In the genomic region with DNA sequence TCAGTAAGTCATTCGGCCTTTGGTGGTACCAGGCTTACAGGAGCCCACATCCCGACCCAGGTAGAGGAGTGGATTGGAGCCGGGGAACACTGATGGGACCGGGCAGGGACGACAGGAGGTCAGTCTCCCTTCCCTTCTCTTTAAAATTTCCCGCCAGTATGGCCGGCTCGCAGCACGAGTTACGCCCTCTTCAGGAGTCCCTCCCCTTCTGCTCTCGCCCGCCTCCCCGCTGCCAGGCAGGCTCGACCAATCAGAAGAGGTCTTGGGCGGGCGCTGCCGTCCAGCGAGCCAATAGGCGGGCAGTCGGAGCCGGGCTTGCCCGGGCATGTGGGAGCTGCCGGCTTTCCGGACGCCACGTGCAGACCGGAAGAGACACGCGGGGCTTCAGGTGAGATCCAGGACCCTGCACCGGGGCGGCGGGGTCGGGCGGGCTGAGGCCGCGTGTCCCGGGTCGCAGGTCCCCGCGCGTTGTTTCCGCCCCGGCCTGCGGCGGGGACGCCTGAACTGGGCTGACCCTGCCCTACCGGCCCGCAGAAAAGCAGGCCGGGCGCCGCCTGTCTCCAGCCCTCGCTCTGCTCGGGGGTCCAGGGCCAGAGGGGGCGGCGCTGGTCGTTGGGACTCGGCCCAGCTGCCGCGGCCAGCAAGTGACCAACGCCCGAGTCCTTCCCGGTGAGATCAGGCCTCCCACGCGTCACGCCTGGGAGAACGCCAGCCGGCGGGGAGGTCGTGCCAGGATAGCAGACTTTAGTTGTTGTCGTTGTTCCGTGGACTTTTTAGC, we compare ENCODE assay signal across 1 cellular context.
TF ChIP-seq lines count a peak whose summit lies in the region.

Gene AEN, plus strand, starts transcription at position 346 of the 778 bp plus-strand sequence. CDS start 4,870 bp downstream, outside the sequence.

TF ChIP-seq in HEK293, 187 proteins besides CTCF, POLR2A, EP300 and RAD21 (continued from another document):
- TF ChIP-seq, protein P1, sequence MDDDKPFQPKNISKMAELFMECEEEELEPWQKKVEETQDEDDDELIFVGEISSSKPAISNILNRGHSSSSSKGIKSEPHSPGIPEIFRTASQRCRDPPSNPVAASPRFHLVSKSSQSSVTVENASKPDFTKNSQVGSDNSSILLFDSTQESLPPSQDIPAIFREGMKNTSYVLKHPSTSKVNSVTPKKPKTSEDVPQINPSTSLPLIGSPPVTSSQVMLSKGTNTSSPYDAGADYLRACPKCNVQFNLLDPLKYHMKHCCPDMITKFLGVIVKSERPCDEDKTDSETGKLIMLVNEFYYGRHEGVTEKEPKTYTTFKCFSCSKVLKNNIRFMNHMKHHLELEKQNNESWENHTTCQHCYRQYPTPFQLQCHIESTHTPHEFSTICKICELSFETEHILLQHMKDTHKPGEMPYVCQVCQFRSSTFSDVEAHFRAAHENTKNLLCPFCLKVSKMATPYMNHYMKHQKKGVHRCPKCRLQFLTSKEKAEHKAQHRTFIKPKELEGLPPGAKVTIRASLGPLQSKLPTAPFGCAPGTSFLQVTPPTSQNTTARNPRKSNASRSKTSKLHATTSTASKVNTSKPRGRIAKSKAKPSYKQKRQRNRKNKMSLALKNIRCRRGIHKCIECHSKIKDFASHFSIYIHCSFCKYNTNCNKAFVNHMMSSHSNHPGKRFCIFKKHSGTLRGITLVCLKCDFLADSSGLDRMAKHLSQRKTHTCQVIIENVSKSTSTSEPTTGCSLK (tag by site-specific recombination; IDR thresholded peaks at IDR 0.05): no peak
- TF ChIP-seq KLF8 (tag by site-specific recombination; IDR thresholded peaks at IDR 0.05) (peak; percentile 61), ZNF449 (tag by site-specific recombination; IDR thresholded peaks at IDR 0.05) (peak; percentile 68; the same call in 1 of the 2 replicates), ZNF146 (tag by site-specific recombination; IDR thresholded peaks at IDR 0.05) (peak; percentile 15; the same call in 1 of the 2 replicates), ZNF239 (tag by site-specific recombination; IDR thresholded peaks at IDR 0.05) (no peak), ZBTB48 (tag by site-specific recombination; IDR thresholded peaks at IDR 0.05) (no peak), ZBTB26 (tag by site-specific recombination; optimal IDR thresholded peaks at IDR 0.05) (peak; percentile 47), ZEB2 (tag by site-specific recombination; IDR thresholded peaks at IDR 0.05) (peak; percentile 89), ZNF140 (tag by site-specific recombination; IDR thresholded peaks at IDR 0.05) (no peak), ZNF184 (tag by site-specific recombination; IDR thresholded peaks at IDR 0.05) (0 out of 2 replicates have a peak, but pooled peaks have one; percentile 16), ZXDB (tag by site-specific recombination; IDR thresholded peaks at IDR 0.05) (peak; percentile 76), ZNF561 (tag by site-specific recombination; IDR thresholded peaks at IDR 0.05; ENCODE audit: borderline replicate concordance) (0 out of 2 replicates have a peak, but pooled peaks have one; percentile 31), ZNF677 (tag by site-specific recombination; IDR thresholded peaks at IDR 0.05) (peak; percentile 55; the same call in 1 of the 2 replicates), ZNF530 (tag by site-specific recombination; IDR thresholded peaks at IDR 0.05; ENCODE audit: low read depth) (no peak), ZNF660 (tag by site-specific recombination; IDR thresholded peaks at IDR 0.05) (peak; percentile 35; the same call in 1 of the 2 replicates), SP2 (tag by site-specific recombination; IDR thresholded peaks at IDR 0.05) (peak; percentile 99), ZIC2 (tag by site-specific recombination; IDR thresholded peaks at IDR 0.05) (peak; percentile 47; the same call in 1 of the 2 replicates), ZBTB8A (tag by site-specific recombination; IDR thresholded peaks at IDR 0.05) (peak; percentile 57), ZSCAN30 (tag by site-specific recombination; IDR thresholded peaks at IDR 0.05) (no peak), ZNF629 (tag by site-specific recombination; IDR thresholded peaks at IDR 0.05) (0 out of 2 replicates have a peak, but pooled peaks have one; percentile 21), ZNF10 (tag by site-specific recombination; IDR thresholded peaks at IDR 0.05) (peak; percentile 31; the same call in 1 of the 2 replicates)
- TF ChIP-seq, protein P2, sequence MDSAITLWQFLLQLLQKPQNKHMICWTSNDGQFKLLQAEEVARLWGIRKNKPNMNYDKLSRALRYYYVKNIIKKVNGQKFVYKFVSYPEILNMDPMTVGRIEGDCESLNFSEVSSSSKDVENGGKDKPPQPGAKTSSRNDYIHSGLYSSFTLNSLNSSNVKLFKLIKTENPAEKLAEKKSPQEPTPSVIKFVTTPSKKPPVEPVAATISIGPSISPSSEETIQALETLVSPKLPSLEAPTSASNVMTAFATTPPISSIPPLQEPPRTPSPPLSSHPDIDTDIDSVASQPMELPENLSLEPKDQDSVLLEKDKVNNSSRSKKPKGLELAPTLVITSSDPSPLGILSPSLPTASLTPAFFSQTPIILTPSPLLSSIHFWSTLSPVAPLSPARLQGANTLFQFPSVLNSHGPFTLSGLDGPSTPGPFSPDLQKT (IDR thresholded peaks at IDR 0.05; ENCODE audit: borderline replicate concordance, low read depth, low read length): peak; percentile 62; the same call in 1 of the 2 replicates
- TF ChIP-seq, protein P3, sequence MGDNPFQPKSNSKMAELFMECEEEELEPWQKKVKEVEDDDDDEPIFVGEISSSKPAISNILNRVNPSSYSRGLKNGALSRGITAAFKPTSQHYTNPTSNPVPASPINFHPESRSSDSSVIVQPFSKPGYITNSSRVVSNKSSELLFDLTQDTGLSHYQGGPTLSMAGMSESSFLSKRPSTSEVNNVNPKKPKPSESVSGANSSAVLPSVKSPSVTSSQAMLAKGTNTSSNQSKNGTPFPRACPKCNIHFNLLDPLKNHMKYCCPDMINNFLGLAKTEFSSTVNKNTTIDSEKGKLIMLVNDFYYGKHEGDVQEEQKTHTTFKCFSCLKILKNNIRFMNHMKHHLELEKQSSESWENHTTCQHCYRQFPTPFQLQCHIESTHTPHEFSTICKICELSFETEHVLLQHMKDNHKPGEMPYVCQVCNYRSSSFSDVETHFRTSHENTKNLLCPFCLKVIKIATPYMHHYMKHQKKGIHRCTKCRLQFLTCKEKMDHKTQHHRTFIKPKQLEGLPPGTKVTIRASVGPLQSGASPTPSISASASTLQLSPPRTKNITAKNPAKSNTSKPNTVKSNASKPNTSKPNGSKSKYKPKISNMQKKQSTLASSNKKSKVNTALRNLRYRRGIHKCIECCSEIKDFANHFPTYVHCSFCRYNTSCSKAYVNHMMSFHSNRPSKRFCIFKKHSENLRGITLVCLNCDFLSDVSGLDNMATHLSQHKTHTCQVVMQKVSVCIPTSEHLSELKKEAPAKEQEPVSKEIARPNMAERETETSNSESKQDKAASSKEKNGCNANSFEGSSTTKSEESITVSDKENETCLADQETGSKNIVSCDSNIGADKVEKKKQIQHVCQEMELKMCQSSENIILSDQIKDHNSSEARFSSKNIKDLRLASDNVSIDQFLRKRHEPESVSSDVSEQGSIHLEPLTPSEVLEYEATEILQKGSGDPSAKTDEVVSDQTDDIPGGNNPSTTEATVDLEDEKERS (tag by site-specific recombination; IDR thresholded peaks at IDR 0.05): no peak
- TF ChIP-seq, protein P4, sequence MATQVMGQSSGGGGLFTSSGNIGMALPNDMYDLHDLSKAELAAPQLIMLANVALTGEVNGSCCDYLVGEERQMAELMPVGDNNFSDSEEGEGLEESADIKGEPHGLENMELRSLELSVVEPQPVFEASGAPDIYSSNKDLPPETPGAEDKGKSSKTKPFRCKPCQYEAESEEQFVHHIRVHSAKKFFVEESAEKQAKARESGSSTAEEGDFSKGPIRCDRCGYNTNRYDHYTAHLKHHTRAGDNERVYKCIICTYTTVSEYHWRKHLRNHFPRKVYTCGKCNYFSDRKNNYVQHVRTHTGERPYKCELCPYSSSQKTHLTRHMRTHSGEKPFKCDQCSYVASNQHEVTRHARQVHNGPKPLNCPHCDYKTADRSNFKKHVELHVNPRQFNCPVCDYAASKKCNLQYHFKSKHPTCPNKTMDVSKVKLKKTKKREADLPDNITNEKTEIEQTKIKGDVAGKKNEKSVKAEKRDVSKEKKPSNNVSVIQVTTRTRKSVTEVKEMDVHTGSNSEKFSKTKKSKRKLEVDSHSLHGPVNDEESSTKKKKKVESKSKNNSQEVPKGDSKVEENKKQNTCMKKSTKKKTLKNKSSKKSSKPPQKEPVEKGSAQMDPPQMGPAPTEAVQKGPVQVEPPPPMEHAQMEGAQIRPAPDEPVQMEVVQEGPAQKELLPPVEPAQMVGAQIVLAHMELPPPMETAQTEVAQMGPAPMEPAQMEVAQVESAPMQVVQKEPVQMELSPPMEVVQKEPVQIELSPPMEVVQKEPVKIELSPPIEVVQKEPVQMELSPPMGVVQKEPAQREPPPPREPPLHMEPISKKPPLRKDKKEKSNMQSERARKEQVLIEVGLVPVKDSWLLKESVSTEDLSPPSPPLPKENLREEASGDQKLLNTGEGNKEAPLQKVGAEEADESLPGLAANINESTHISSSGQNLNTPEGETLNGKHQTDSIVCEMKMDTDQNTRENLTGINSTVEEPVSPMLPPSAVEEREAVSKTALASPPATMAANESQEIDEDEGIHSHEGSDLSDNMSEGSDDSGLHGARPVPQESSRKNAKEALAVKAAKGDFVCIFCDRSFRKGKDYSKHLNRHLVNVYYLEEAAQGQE (tag by site-specific recombination; IDR thresholded peaks at IDR 0.05): 0 out of 2 replicates have a peak, but pooled peaks have one; percentile 19
- TF ChIP-seq, protein P5, sequence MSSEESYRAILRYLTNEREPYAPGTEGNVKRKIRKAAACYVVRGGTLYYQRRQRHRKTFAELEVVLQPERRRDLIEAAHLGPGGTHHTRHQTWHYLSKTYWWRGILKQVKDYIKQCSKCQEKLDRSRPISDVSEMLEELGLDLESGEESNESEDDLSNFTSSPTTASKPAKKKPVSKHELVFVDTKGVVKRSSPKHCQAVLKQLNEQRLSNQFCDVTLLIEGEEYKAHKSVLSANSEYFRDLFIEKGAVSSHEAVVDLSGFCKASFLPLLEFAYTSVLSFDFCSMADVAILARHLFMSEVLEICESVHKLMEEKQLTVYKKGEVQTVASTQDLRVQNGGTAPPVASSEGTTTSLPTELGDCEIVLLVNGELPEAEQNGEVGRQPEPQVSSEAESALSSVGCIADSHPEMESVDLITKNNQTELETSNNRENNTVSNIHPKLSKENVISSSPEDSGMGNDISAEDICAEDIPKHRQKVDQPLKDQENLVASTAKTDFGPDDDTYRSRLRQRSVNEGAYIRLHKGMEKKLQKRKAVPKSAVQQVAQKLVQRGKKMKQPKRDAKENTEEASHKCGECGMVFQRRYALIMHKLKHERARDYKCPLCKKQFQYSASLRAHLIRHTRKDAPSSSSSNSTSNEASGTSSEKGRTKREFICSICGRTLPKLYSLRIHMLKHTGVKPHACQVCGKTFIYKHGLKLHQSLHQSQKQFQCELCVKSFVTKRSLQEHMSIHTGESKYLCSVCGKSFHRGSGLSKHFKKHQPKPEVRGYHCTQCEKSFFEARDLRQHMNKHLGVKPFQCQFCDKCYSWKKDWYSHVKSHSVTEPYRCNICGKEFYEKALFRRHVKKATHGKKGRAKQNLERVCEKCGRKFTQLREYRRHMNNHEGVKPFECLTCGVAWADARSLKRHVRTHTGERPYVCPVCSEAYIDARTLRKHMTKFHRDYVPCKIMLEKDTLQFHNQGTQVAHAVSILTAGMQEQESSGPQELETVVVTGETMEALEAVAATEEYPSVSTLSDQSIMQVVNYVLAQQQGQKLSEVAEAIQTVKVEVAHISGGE (tag by site-specific recombination; conservative IDR thresholded peaks at IDR 0.05; ENCODE audit: low read depth): peak; percentile 62
- TF ChIP-seq, protein P6, sequence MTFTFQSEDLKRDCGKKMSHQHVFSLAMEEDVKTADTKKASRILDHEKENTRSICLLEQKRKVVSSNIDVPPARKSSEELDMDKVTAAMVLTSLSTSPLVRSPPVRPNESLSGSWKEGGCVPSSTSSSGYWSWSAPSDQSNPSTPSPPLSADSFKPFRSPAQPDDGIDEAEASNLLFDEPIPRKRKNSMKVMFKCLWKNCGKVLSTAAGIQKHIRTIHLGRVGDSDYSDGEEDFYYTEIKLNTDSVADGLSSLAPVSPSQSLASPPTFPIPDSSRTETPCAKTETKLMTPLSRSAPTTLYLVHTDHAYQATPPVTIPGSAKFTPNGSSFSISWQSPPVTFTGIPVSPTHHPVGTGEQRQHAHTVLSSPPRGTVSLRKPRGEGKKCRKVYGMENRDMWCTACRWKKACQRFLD (tag by site-specific recombination; IDR thresholded peaks at IDR 0.05): peak; percentile 69; the same call in 1 of the 2 replicates
TF ChIP-seq in HEK293: peak in this region for 43.
